Comparison of ENCODE assay signal across 8 cellular contexts in genomic region chr19:12841094-12841493, GRCh38. TPM values are rescaled to one million over a fixed set of nuclear protein-coding genes. Genes with fewer than 3 reads are reported as not detected.
A peak's percentile ranks its signal among the peaks of the same experiment; 100 is the strongest.
DNase-seq lines count a peak whose midpoint lies in the region; ATAC-seq and TF ChIP-seq lines count a peak whose summit lies in the region.

No MANE protein-coding gene starts in this region.

- H3K27ac ChIP-seq in right cardiac atrium (ENCODE audit: low read length), result no peak overlapping the region

- peak; percentile 51 for DNase-seq in activated naive CD4-positive, alpha-beta T cell treated with anti-CD3 and anti-CD28 coated beads, Interleukin-2, amount 10 ng/mL, durations not matched to agents 7 days and 5 days
- DNase-seq in activated naive CD4-positive, alpha-beta T cell treated with anti-CD3 and anti-CD28 coated beads for 36 hours, result no peak
- DNase-seq in activated CD4-positive, alpha-beta memory T cell treated with anti-CD3 and anti-CD28 coated beads for 36 hours, result peak; percentile 36
- DNase-seq in right cardiac atrium, result peak in 2 of 3 donors; percentile 54 to 64
- DNase-seq in stimulated activated naive B cell treated with anti-CD40 and anti-IgM and Interleukin-4, amounts not matched to agents 10 μg/mL and 1 μg/mL and 100 μg/mL, for 72 hours, result no peak
- DNase-seq in NCI-H748 treated with DMSO at 0.1 percent for 48 hours (lab: John Stamatoyannopoulos, UW), result no peak
- DNase-seq in GM13976 (ENCODE audit: low spot score), result no peak

- POLR2A ChIA-PET in activated CD4-positive, alpha-beta memory T cell treated with anti-CD3 and anti-CD28 coated beads for 36 hours (lab: Charles Lee), result no interaction called here

- no peak overlapping the region for H3K27ac Mint-ChIP-seq in activated naive CD4-positive, alpha-beta T cell treated with anti-CD3 and anti-CD28 coated beads, Interleukin-2, amount 10 ng/mL, durations not matched to agents 7 days and 5 days
- H3K27ac Mint-ChIP-seq in activated naive CD4-positive, alpha-beta T cell treated with anti-CD3 and anti-CD28 coated beads for 36 hours, result no peak overlapping the region
- no peak overlapping the region for H3K27ac Mint-ChIP-seq in activated CD4-positive, alpha-beta memory T cell treated with anti-CD3 and anti-CD28 coated beads for 36 hours
- H3K27ac Mint-ChIP-seq in stimulated activated naive B cell treated with anti-CD40 and anti-IgM and Interleukin-4, amounts not matched to agents 10 μg/mL and 1 μg/mL and 100 μg/mL, for 72 hours, result no peak overlapping the region

- no peak for TF ChIP-seq CTCF in GM13976 (IDR thresholded peaks at IDR 0.05; ENCODE audit: borderline replicate concordance, control extremely low read depth, extremely low read depth, insufficient read depth, missing control alignments)

- peak overlapping the region; percentile 19 for H3K4me3 Mint-ChIP-seq in activated naive CD4-positive, alpha-beta T cell treated with anti-CD3 and anti-CD28 coated beads, Interleukin-2, amount 10 ng/mL, durations not matched to agents 7 days and 5 days
- no peak overlapping the region for H3K4me3 Mint-ChIP-seq in activated naive CD4-positive, alpha-beta T cell treated with anti-CD3 and anti-CD28 coated beads for 36 hours
- H3K4me3 Mint-ChIP-seq in activated CD4-positive, alpha-beta memory T cell treated with anti-CD3 and anti-CD28 coated beads for 36 hours, result peak overlapping the region; percentile 27
- peak overlapping the region; percentile 11 to 21 for H3K4me3 Mint-ChIP-seq in stimulated activated naive B cell treated with anti-CD40 and anti-IgM and Interleukin-4, amounts not matched to agents 10 μg/mL and 1 μg/mL and 100 μg/mL, for 72 hours

- peaks cover 27% of the 10 kb centered on the region for H3K4me1 Mint-ChIP-seq in activated naive CD4-positive, alpha-beta T cell treated with anti-CD3 and anti-CD28 coated beads, Interleukin-2, amount 10 ng/mL, durations not matched to agents 7 days and 5 days
- peaks cover 26% of the 10 kb centered on the region for H3K4me1 Mint-ChIP-seq in activated naive CD4-positive, alpha-beta T cell treated with anti-CD3 and anti-CD28 coated beads for 36 hours (ENCODE audit: low read depth)
- H3K4me1 Mint-ChIP-seq in activated CD4-positive, alpha-beta memory T cell treated with anti-CD3 and anti-CD28 coated beads for 36 hours (ENCODE audit: low read depth), result peaks cover 34% of the 10 kb centered on the region
- peaks cover 31 to 49% of the 10 kb centered on the region in 2 donors for H3K4me1 Mint-ChIP-seq in stimulated activated naive B cell treated with anti-CD40 and anti-IgM and Interleukin-4, amounts not matched to agents 10 μg/mL and 1 μg/mL and 100 μg/mL, for 72 hours

- no peaks in the 10 kb centered on the region for H3K9me3 Mint-ChIP-seq in activated naive CD4-positive, alpha-beta T cell treated with anti-CD3 and anti-CD28 coated beads, Interleukin-2, amount 10 ng/mL, durations not matched to agents 7 days and 5 days
- no peaks in the 10 kb centered on the region for H3K9me3 Mint-ChIP-seq in activated naive CD4-positive, alpha-beta T cell treated with anti-CD3 and anti-CD28 coated beads for 36 hours
- H3K9me3 Mint-ChIP-seq in activated CD4-positive, alpha-beta memory T cell treated with anti-CD3 and anti-CD28 coated beads for 36 hours, result no peaks in the 10 kb centered on the region
- no peaks in the 10 kb centered on the region for H3K9me3 Mint-ChIP-seq in stimulated activated naive B cell treated with anti-CD40 and anti-IgM and Interleukin-4, amounts not matched to agents 10 μg/mL and 1 μg/mL and 100 μg/mL, for 72 hours

- H3K36me3 Mint-ChIP-seq in activated naive CD4-positive, alpha-beta T cell treated with anti-CD3 and anti-CD28 coated beads, Interleukin-2, amount 10 ng/mL, durations not matched to agents 7 days and 5 days, result no peaks in the 10 kb centered on the region
- H3K36me3 Mint-ChIP-seq in activated naive CD4-positive, alpha-beta T cell treated with anti-CD3 and anti-CD28 coated beads for 36 hours (ENCODE audit: low read depth), result no peaks in the 10 kb centered on the region
- H3K36me3 Mint-ChIP-seq in activated CD4-positive, alpha-beta memory T cell treated with anti-CD3 and anti-CD28 coated beads for 36 hours, result no peaks in the 10 kb centered on the region
- no peaks in the 10 kb centered on the region for H3K36me3 Mint-ChIP-seq in stimulated activated naive B cell treated with anti-CD40 and anti-IgM and Interleukin-4, amounts not matched to agents 10 μg/mL and 1 μg/mL and 100 μg/mL, for 72 hours

- H3K4me1 ChIP-seq in right cardiac atrium (ENCODE audit: control insufficient read depth, insufficient read depth, low read length), result peaks cover 2% of the 10 kb centered on the region

- ATAC-seq in right cardiac atrium, result peak; percentile 5 to 9
- peak in 1 of 2 donors; percentile 18 for ATAC-seq in stimulated activated naive B cell treated with anti-CD40 and anti-IgM and Interleukin-4, amounts not matched to agents 10 μg/mL and 1 μg/mL and 100 μg/mL, for 72 hours (replicated peaks)
- no peak for ATAC-seq in GM19397 (IDR thresholded peaks at IDR 0.05; ENCODE audit: unreplicated experiment)

- H3K9me3 ChIP-seq in right cardiac atrium (ENCODE audit: control insufficient read depth, low read length), result no peaks in the 10 kb centered on the region

- H3K4me3 ChIP-seq in right cardiac atrium (ENCODE audit: low read length), result no peak overlapping the region

- H3K27me3 Mint-ChIP-seq in activated naive CD4-positive, alpha-beta T cell treated with anti-CD3 and anti-CD28 coated beads, Interleukin-2, amount 10 ng/mL, durations not matched to agents 7 days and 5 days, result peaks cover 89% of the 10 kb centered on the region
- H3K27me3 Mint-ChIP-seq in activated naive CD4-positive, alpha-beta T cell treated with anti-CD3 and anti-CD28 coated beads for 36 hours (ENCODE audit: low read depth), result peaks cover 64% of the 10 kb centered on the region
- peaks cover 58% of the 10 kb centered on the region for H3K27me3 Mint-ChIP-seq in activated CD4-positive, alpha-beta memory T cell treated with anti-CD3 and anti-CD28 coated beads for 36 hours
- H3K27me3 Mint-ChIP-seq in stimulated activated naive B cell treated with anti-CD40 and anti-IgM and Interleukin-4, amounts not matched to agents 10 μg/mL and 1 μg/mL and 100 μg/mL, for 72 hours, result peaks cover 75 to 80% of the 10 kb centered on the region in 2 donors

- in situ Hi-C loops in GM13976 (cut with MboI; ENCODE audit: low sequenced_read_pairs, unreplicated experiment), result no loop called here

- 2% methylated on average over 29 of the region's 29 CpGs for WGBS in right cardiac atrium

- CTCF ChIA-PET in activated naive CD4-positive, alpha-beta T cell treated with anti-CD3 and anti-CD28 coated beads, Interleukin-2, amount 10 ng/mL, durations not matched to agents 7 days and 5 days (lab: Charles Lee), result no interaction called here
- CTCF ChIA-PET in activated naive CD4-positive, alpha-beta T cell treated with anti-CD3 and anti-CD28 coated beads for 36 hours (lab: Charles Lee), result interaction anchor here (0.8 kb wide), 1 partner anchor 75 kb away, joined by 5 read pairs; no protein-coding TSS in a partner anchor
- CTCF ChIA-PET in activated CD4-positive, alpha-beta memory T cell treated with anti-CD3 and anti-CD28 coated beads for 36 hours (lab: Charles Lee), result no interaction called here

- no peaks in the 10 kb centered on the region for H3K27me3 ChIP-seq in right cardiac atrium (ENCODE audit: control insufficient read depth, insufficient read depth)

- intact Hi-C loops in activated naive CD4-positive, alpha-beta T cell treated with anti-CD3 and anti-CD28 coated beads for 36 hours (cut with micrococcal nuclease), result no loop called here
- intact Hi-C loops in activated CD4-positive, alpha-beta memory T cell treated with anti-CD3 and anti-CD28 coated beads for 36 hours (cut with micrococcal nuclease), result no loop called here
- intact Hi-C loops in right cardiac atrium (cut with DNase I), result loop anchor here in 1 of 4 donors (10.0 kb wide), 1 partner anchor 166 kb away; no protein-coding TSS in a partner anchor

RNA-seq across cellular contexts. Expression of gene MAST1, which starts 2.8 kb away (rescaled TPM):
- total RNA-seq in activated naive CD4-positive, alpha-beta T cell treated with anti-CD3 and anti-CD28 coated beads for 36 hours, result 1 to 10 TPM; 1.2 to 1.5 TPM
- total RNA-seq in activated CD4-positive, alpha-beta memory T cell treated with anti-CD3 and anti-CD28 coated beads for 36 hours, result 1 to 10 TPM; 1.7 to 2.3 TPM
- under 1 TPM in 3 of 4 donors, not detected in 1; 0.31 to 0.59 (median 0.34) TPM for total RNA-seq in right cardiac atrium
- polyA plus RNA-seq in right cardiac atrium, result 0.20 TPM

RNA-seq across cellular contexts. Expression of gene RTBDN, which starts 6.7 kb away (rescaled TPM):
- not detected for total RNA-seq in activated naive CD4-positive, alpha-beta T cell treated with anti-CD3 and anti-CD28 coated beads for 36 hours
- not detected for total RNA-seq in activated CD4-positive, alpha-beta memory T cell treated with anti-CD3 and anti-CD28 coated beads for 36 hours
- total RNA-seq in right cardiac atrium, result not detected
- not detected for polyA plus RNA-seq in right cardiac atrium

RNA-seq across cellular contexts. Expression of gene RNASEH2A, which starts 34.7 kb away (rescaled TPM):
- 10 to 100 TPM; 54.8 to 55.6 TPM for total RNA-seq in activated naive CD4-positive, alpha-beta T cell treated with anti-CD3 and anti-CD28 coated beads for 36 hours
- total RNA-seq in activated CD4-positive, alpha-beta memory T cell treated with anti-CD3 and anti-CD28 coated beads for 36 hours, result 10 to 100 TPM; 61.9 to 66.8 TPM
- total RNA-seq in right cardiac atrium, result 1 to 10 TPM; 2.6 to 4.6 (median 3.7) TPM
- polyA plus RNA-seq in right cardiac atrium, result 3.5 TPM

RNA-seq across cellular contexts. Expression of gene THSD8, which starts 39.2 kb away (rescaled TPM):
- total RNA-seq in activated naive CD4-positive, alpha-beta T cell treated with anti-CD3 and anti-CD28 coated beads for 36 hours, result 10 to 100 TPM; 41.4 to 43.2 TPM
- 10 to 100 TPM; 42.4 to 44.6 TPM for total RNA-seq in activated CD4-positive, alpha-beta memory T cell treated with anti-CD3 and anti-CD28 coated beads for 36 hours
- 1 to 10 TPM; 2.2 to 3.6 (median 3.0) TPM for total RNA-seq in right cardiac atrium
- polyA plus RNA-seq in right cardiac atrium, result 2.5 TPM

RNA-seq across cellular contexts. Expression of gene PRDX2, which starts 39.5 kb away (rescaled TPM):
- 100 to 1,000 TPM; 237 to 249 TPM for total RNA-seq in activated naive CD4-positive, alpha-beta T cell treated with anti-CD3 and anti-CD28 coated beads for 36 hours
- 100 to 1,000 TPM; 253 to 258 TPM for total RNA-seq in activated CD4-positive, alpha-beta memory T cell treated with anti-CD3 and anti-CD28 coated beads for 36 hours
- total RNA-seq in right cardiac atrium, result 100 to 1,000 TPM; 595 to 772 (median 666) TPM
- 834 TPM for polyA plus RNA-seq in right cardiac atrium

Comparison
In these comparisons a context has a peak if more than half of its experiments do, and no peak if none do; other contexts are left out.
1. DNase-seq: peak in activated naive CD4-positive, alpha-beta T cell treated with anti-CD3 and anti-CD28 coated beads, Interleukin-2, amount 10 ng/mL, durations not matched to agents 7 days and 5 days (single experiment), activated CD4-positive, alpha-beta memory T cell treated with anti-CD3 and anti-CD28 coated beads for 36 hours (single experiment) and right cardiac atrium (2 of 3); none in activated naive CD4-positive, alpha-beta T cell treated with anti-CD3 and anti-CD28 coated beads for 36 hours (single experiment), stimulated activated naive B cell treated with anti-CD40 and anti-IgM and Interleukin-4, amounts not matched to agents 10 μg/mL and 1 μg/mL and 100 μg/mL, for 72 hours (single experiment), NCI-H748 treated with DMSO at 0.1 percent for 48 hours (single experiment) and GM13976 (single experiment).
2. RNA of gene RNASEH2A, which starts 34.7 kb away (total RNA-seq): 61.9 to 66.8 TPM in activated CD4-positive, alpha-beta memory T cell treated with anti-CD3 and anti-CD28 coated beads for 36 hours and 54.8 to 55.6 TPM in activated naive CD4-positive, alpha-beta T cell treated with anti-CD3 and anti-CD28 coated beads for 36 hours; 2.6 to 4.6 TPM in right cardiac atrium; every median in the first group is over 4 times any median in the second.